2 cellular contexts compared by ENCODE assay signal in the genomic region with DNA sequence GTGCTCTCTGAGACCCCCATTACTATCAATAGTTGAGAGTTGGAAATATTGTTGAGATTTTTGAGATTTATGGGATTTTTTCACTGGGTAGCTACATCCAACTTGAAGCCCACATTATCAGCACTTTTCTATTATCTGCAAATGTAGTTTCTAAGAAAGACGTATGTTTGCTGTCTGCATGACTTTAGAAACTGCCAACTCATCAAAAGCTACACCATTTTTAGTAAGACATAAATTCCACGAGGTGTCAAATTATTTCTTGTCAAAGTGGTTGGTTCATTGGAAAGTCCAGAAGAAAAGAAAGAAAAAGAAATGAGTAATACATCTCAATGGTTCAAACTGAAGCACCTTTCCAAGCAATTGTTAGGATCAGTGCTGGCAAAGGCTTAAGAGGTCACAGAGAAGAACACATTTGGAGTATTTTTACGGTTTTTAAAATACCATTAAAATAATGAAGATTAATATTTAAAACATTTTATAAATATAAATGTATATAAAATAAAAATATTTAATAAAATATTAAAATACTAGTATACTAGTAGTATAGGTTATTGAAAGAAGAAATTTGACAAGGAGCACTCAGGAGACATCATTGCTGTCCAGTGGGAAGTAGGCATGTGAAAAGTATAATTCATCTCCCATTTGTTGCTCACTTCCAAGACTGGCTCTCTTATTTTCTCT.
TF ChIP-seq lines count a peak whose summit lies in the region.

No MANE protein-coding gene starts in this region.

TF ChIP-seq in IMR-90, 13 proteins besides CTCF, POLR2A, EP300 and RAD21:
- TF ChIP-seq NFE2L2 (IDR thresholded peaks at IDR 0.05; ENCODE audit: low read depth, low read length), result no peak
- peak; percentile 89 for TF ChIP-seq MAFK (IDR thresholded peaks at IDR 0.05; ENCODE audit: low read depth, low read length)

TF ChIP-seq in H1, 55 proteins besides CTCF, POLR2A, EP300 and RAD21:
- no peak for TF ChIP-seq BRCA1 (IDR thresholded peaks at IDR 0.05; ENCODE audit: low read depth, low read length)
- no peak for TF ChIP-seq SP4 (IDR thresholded peaks at IDR 0.05; ENCODE audit: low read length)
- peak; percentile 65; the same call in 1 of the 2 replicates for TF ChIP-seq MAFK (IDR thresholded peaks at IDR 0.05; ENCODE audit: low read depth, low read length)
TF ChIP-seq in H1: peak in this region for 1.
